In genomic region chr19:1619703-1620102, GRCh38 we compare ENCODE assay signal across 23 cellular contexts.
"Had no signal": no experiment of that assay in that cellular context is flagged by ENCODE, and none has a peak within 500 bp of the region (broad histone marks: within the 10 kb centered on the region; RNA-seq: fewer than 3 reads in every experiment).

No MANE protein-coding gene starts in this region.

- H3K4me1 ChIP-seq: colonic mucosa, foreskin keratinocyte, lower lobe of right lung, pancreas, right lobe of liver, thyroid gland, vagina had no signal

- H3K9me3 Mint-ChIP-seq: dendritic cell treated with granulocyte-macrophage colony-stimulating factor and Interleukin-4, amounts not matched to agents 40 ng/mL and 50 ng/mL, for 4 days; natural killer cell had no signal

- H3K36me3 Mint-ChIP-seq: natural killer cell had no signal

- ATAC-seq: foreskin keratinocyte, gastroesophageal sphincter, heart left ventricle, left colon, lower lobe of right lung, natural killer cell, pancreas, right lobe of liver had no signal

- H3K9me3 ChIP-seq: colonic mucosa, esophagus muscularis mucosa, gastroesophageal sphincter, heart left ventricle, left ventricle myocardium inferior, lower lobe of right lung, neutrophil, pancreas, right lobe of liver, stomach, thyroid gland, vagina had no signal

- H3K27ac Mint-ChIP-seq: dendritic cell treated with granulocyte-macrophage colony-stimulating factor and Interleukin-4, amounts not matched to agents 40 ng/mL and 50 ng/mL, for 4 days; natural killer cell had no signal

- H3K4me3 Mint-ChIP-seq: dendritic cell treated with granulocyte-macrophage colony-stimulating factor and Interleukin-4, amounts not matched to agents 40 ng/mL and 50 ng/mL, for 4 days; natural killer cell had no signal

- H3K36me3 ChIP-seq: right lobe of liver had no signal

- H3K27ac ChIP-seq: colonic mucosa, esophagus muscularis mucosa, foreskin keratinocyte, gastroesophageal sphincter, heart left ventricle, hepatocyte, left ventricle myocardium inferior, lower lobe of right lung, neutrophil, pancreas, right lobe of liver, stomach, thyroid gland, vagina had no signal

- DNase-seq: colonic mucosa; effector CD8-positive, alpha-beta T cell; foreskin keratinocyte; heart left ventricle; left colon; left ventricle myocardium inferior; lower lobe of right lung; natural killer cell; small intestine; stimulated activated CD4-positive, alpha-beta T cell treated with anti-CD3 and anti-CD28 coated beads, Interleukin-15, amount 100 ng/mL, for 24 hours; stimulated activated CD4-positive, alpha-beta T cell treated with anti-CD3 and anti-CD28 coated beads, Interleukin-2, amount 100 ng/mL, for 48 hours; stimulated activated naive CD4-positive, alpha-beta T cell treated with Interleukin-2 at 50 U/mL for 16 hours; stomach; thyroid gland; trophoblast cell had no signal

- H2AFZ ChIP-seq: hepatocyte had no signal

- H3K27me3 Mint-ChIP-seq: dendritic cell treated with granulocyte-macrophage colony-stimulating factor and Interleukin-4, amounts not matched to agents 40 ng/mL and 50 ng/mL, for 4 days had no signal

- H3K4me2 ChIP-seq: hepatocyte had no signal

- H3K27me3 ChIP-seq: colonic mucosa, esophagus muscularis mucosa, foreskin keratinocyte, gastroesophageal sphincter, heart left ventricle, hepatocyte, neutrophil, pancreas, right lobe of liver, stomach, thyroid gland, vagina had no signal

- H3K4me3 ChIP-seq: colonic mucosa, esophagus muscularis mucosa, gastroesophageal sphincter, heart left ventricle, hepatocyte, left ventricle myocardium inferior, lower lobe of right lung, pancreas, right lobe of liver, stomach, thyroid gland, vagina had no signal
